In genomic region chr12:15001733-15002471, GRCh38 we compare ENCODE assay signal across 11 cellular contexts. TPM values are rescaled to one million over a fixed set of nuclear protein-coding genes. Genes with fewer than 3 reads are reported as not detected.
DNase-seq lines count a peak whose midpoint lies in the region; ATAC-seq, FAIRE-seq and TF ChIP-seq lines count a peak whose summit lies in the region.
"Had no signal": no experiment of that assay in that cellular context is flagged by ENCODE, and none has a peak within 500 bp of the region (broad histone marks: within the 10 kb centered on the region; RNA-seq: fewer than 3 reads in every experiment).

No MANE protein-coding gene starts in this region.

- no peaks in the 10 kb centered on the region for H3K27me3 Mint-ChIP-seq in mesothelial cell of epicardium (ENCODE audit: low read depth)

- peak overlapping the region in 1 of 4 donors; percentile 5 for H3K4me3 ChIP-seq in esophagus squamous epithelium
- no peak overlapping the region for H3K4me3 ChIP-seq in upper lobe of right lung

- H3K9me3 ChIP-seq in esophagus squamous epithelium (no peaks in the 10 kb centered on the region), upper lobe of right lung (no peaks in the 10 kb centered on the region)

- H3K27ac ChIP-seq in esophagus squamous epithelium: peak overlapping the region in 3 of 4 donors; percentile 31 to 57 (median 36)
- no peak overlapping the region for H3K27ac ChIP-seq in upper lobe of right lung

- peaks cover 0 to 38% (median 16%) of the 10 kb centered on the region in 3 donors for H3K4me1 ChIP-seq in esophagus squamous epithelium
- peaks cover 11% of the 10 kb centered on the region for H3K4me1 ChIP-seq in upper lobe of right lung

- peak overlapping the region; percentile 6 for H3K4me3 Mint-ChIP-seq in mesothelial cell of epicardium

- no peaks in the 10 kb centered on the region for H3K36me3 ChIP-seq in esophagus squamous epithelium
- H3K36me3 ChIP-seq in upper lobe of right lung: no peaks in the 10 kb centered on the region

- no peak for FAIRE-seq in D721Med (lab: Jason Lieb, UNC)
- FAIRE-seq: colon, GM19239 had no signal

- H3K27ac Mint-ChIP-seq in mesothelial cell of epicardium: peak overlapping the region; percentile 82

- ATAC-seq in upper lobe of right lung: peak; percentile 70
- ATAC-seq in GM21515 (IDR thresholded peaks at IDR 0.05; ENCODE audit: unreplicated experiment): no peak

- 24 to 37% methylated on average over 7 to 8 of the region's 8 CpGs for whole genome bisulfite sequencing in esophagus squamous epithelium, 2 donors

- no peaks in the 10 kb centered on the region for H3K36me3 Mint-ChIP-seq in mesothelial cell of epicardium

- intact Hi-C loops in esophagus squamous epithelium (cut with DNase I): no loop called here
- intact Hi-C loops in upper lobe of right lung (cut with DNase I): no loop called here

- H3K27me3 ChIP-seq in esophagus squamous epithelium (peaks cover 0 to 3% (median 0%) of the 10 kb centered on the region in 4 donors), upper lobe of right lung (no peaks in the 10 kb centered on the region)

- H3K9me3 Mint-ChIP-seq in mesothelial cell of epicardium: no peaks in the 10 kb centered on the region

- TF ChIP-seq CTCF in esophagus squamous epithelium (IDR thresholded peaks at IDR 0.05) (no peak), mesothelial cell of epicardium (IDR thresholded peaks at IDR 0.05; ENCODE audit: unreplicated experiment) (no peak), upper lobe of right lung (IDR thresholded peaks at IDR 0.05) (no peak), D721Med (IDR thresholded peaks at IDR 0.05; ENCODE audit: insufficient read depth, missing control alignments) (no peak)

- peak; percentile 21 for DNase-seq in NCI-H1105 treated with DMSO at 0.1 percent for 48 hours (lab: John Stamatoyannopoulos, UW)
- no peak for DNase-seq in NCI-H1105 (lab: John Stamatoyannopoulos, UW)
- DNase-seq in esophagus squamous epithelium (lab: John Stamatoyannopoulos, UW): no peak
- no peak for DNase-seq in mesothelial cell of epicardium (ENCODE audit: low spot score in 2 of 2, unreplicated experiment in 2 of 2)
- peak; percentile 53 for DNase-seq in upper lobe of right lung
- no peak for DNase-seq in D721Med (ENCODE audit: insufficient read length, low spot score)
- no peak for DNase-seq in cortex of kidney (lab: John Stamatoyannopoulos, UW)
- DNase-seq: KBM-7 had no signal

- peaks cover 84% of the 10 kb centered on the region for H3K4me1 Mint-ChIP-seq in mesothelial cell of epicardium

- TF ChIP-seq POLR2A in esophagus squamous epithelium (IDR thresholded peaks at IDR 0.05): no peak

RNA-seq across cellular contexts. Expression of gene PDE6H, which starts 29.1 kb away (rescaled TPM):
- not detected for total RNA-seq in esophagus squamous epithelium
- not detected in 3 replicates for total RNA-seq in mesothelial cell of epicardium
- not detected for total RNA-seq in upper lobe of right lung

RNA-seq across cellular contexts. Expression of gene ARHGDIB, which starts 40.5 kb away (rescaled TPM):
- total RNA-seq in esophagus squamous epithelium (10 to 100 TPM; 17.2 to 91.1 (median 62.0) TPM), mesothelial cell of epicardium (26.2 to 30.1 TPM (median 28.5 TPM) in 3 replicates), upper lobe of right lung (228 TPM)

Comparison
In these comparisons a context has a peak if more than half of its experiments do, and no peak if none do; other contexts are left out.
1. DNase-seq: peak in NCI-H1105 treated with DMSO at 0.1 percent for 48 hours (single experiment) and upper lobe of right lung (single experiment); none in NCI-H1105 (single experiment), esophagus squamous epithelium (single experiment), mesothelial cell of epicardium (0 of 2), D721Med (single experiment) and cortex of kidney (single experiment).